In genomic region chr11:26860411-26860810, GRCh38 we compare ENCODE assay signal across 26 cellular contexts.
"Had no signal": no experiment of that assay in that cellular context is flagged by ENCODE, and none has a peak within 500 bp of the region (broad histone marks: within the 10 kb centered on the region; RNA-seq: fewer than 3 reads in every experiment).

No MANE protein-coding gene starts in this region.

- H3K4me1 ChIP-seq: ascending aorta, parathyroid adenoma, right lobe of liver, stomach, upper lobe of left lung had no signal

- H3K27ac ChIP-seq: ascending aorta, neutrophil, parathyroid adenoma, right lobe of liver, stomach, thoracic aorta, upper lobe of left lung, VCaP had no signal

- H3K27me3 ChIP-seq: ascending aorta, neutrophil, right lobe of liver, stomach, upper lobe of left lung had no signal

- H3K9ac ChIP-seq: parathyroid adenoma had no signal

- H3K4me3 ChIP-seq: ascending aorta, lung, right lobe of liver, smooth muscle cell, stomach, thoracic aorta, upper lobe of left lung had no signal

- H3K36me3 ChIP-seq: ascending aorta, neutrophil, right lobe of liver, stomach, thoracic aorta, upper lobe of left lung had no signal

- H2AFZ ChIP-seq: parathyroid adenoma had no signal

- H3K4me2 ChIP-seq: smooth muscle cell had no signal

- H3K79me2 ChIP-seq: parathyroid adenoma had no signal

- ATAC-seq: esophagus mucosa; left lobe of liver; natural killer cell; right lobe of liver; stimulated activated effector memory CD8-positive, alpha-beta T cell treated with anti-CD3 and anti-CD28 coated beads, Interleukin-12 subunit alpha, Interleukin-12 subunit beta, amount 100 ng/mL, for 72 hours; T-helper 17 cell had no signal

- DNase-seq: activated CD4-positive, alpha-beta T cell treated with anti-CD3 and anti-CD28 coated beads for 1 hour; activated CD8-positive, alpha-beta memory T cell treated with anti-CD3 and anti-CD28 coated beads for 24 hours; activated CD8-positive, alpha-beta memory T cell treated with anti-CD3 and anti-CD28 coated beads, Interleukin-2, amount 50 U/mL, for 48 hours; activated effector memory CD4-positive, alpha-beta T cell treated with anti-CD3 and anti-CD28 coated beads, Interleukin-2, amount 50 U/mL, for 16 hours; activated naive CD4-positive, alpha-beta T cell treated with anti-CD3 and anti-CD28 coated beads, Interleukin-2, amount 50 U/mL, for 16 hours; activated T-cell treated with anti-CD3 and anti-CD28 coated beads, Interleukin-2, amount 50 U/mL, for 48 hours; effector CD8-positive, alpha-beta T cell; foreskin melanocyte; head of caudate nucleus; kidney; natural killer cell; right lobe of liver; stimulated activated CD4-positive, alpha-beta T cell treated with anti-CD3 and anti-CD28 coated beads, Interleukin-4, amount 100 ng/mL, for 1 hour; stomach; T-helper 17 cell; upper lobe of left lung had no signal

- H3K9me3 ChIP-seq: ascending aorta, neutrophil, right lobe of liver, stomach, thoracic aorta, upper lobe of left lung had no signal
